ENCODE assay signal across 11 cellular contexts in the genomic region with DNA sequence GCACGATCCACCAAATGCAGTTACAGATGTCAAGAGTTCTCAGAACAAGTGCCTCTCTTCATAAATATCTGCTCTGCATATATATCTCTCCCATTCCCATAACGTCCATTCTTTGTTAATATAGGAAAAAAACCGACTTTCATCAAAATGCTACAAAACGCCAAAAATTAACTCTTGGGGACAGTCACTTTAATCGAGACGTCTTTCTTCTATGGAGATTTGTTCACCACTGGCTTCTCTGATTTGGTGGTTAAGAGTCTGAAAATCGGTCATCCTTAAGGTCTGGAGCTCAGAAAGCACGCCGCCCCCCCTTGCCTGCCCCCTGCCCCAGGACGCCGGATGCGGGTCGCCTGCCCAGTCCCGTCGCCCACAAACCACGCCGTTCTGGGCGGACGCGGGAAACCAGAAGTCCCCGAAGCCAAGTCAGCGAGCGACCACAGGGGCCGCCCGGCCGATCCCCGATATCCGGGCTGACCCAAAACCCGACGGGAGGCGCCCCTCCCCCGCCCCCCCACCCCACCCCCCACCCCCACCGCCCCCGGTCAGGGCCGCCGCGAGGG.
DNase-seq lines count a peak whose midpoint lies in the region; ATAC-seq lines count a peak whose summit lies in the region.
"Had no signal": no experiment of that assay in that cellular context is flagged by ENCODE, and none has a peak within 500 bp of the region (broad histone marks: within the 10 kb centered on the region; RNA-seq: fewer than 3 reads in every experiment).

No MANE protein-coding gene starts in this region.

- no peaks in the 10 kb centered on the region for H3K9me3 Mint-ChIP-seq in T-helper 1 cell treated with Interleukin-12 subunit alpha and Interleukin-12 subunit beta and Interleukin-4 antibody, amounts not matched to agents 30 μg/mL and 1 μg/mL, for 36 hours
- no peaks in the 10 kb centered on the region for H3K9me3 Mint-ChIP-seq in activated CD8-positive, alpha-beta T cell treated with anti-CD3 and anti-CD28 coated beads, Interleukin-2, amount 10 ng/mL, durations not matched to agents 7 days and 5 days (ENCODE audit: insufficient read depth)
- peaks cover 0 to 16% (median 3%) of the 10 kb centered on the region in 6 donors for H3K9me3 Mint-ChIP-seq in immature natural killer cell
- peaks cover 4 to 7% of the 10 kb centered on the region in 2 donors for H3K9me3 Mint-ChIP-seq in stimulated activated naive B cell treated with anti-CD40 and anti-IgM and Interleukin-4, amounts not matched to agents 10 μg/mL and 1 μg/mL and 100 μg/mL, for 72 hours

- H3K36me3 Mint-ChIP-seq in T-helper 1 cell treated with Interleukin-12 subunit alpha and Interleukin-12 subunit beta and Interleukin-4 antibody, amounts not matched to agents 30 μg/mL and 1 μg/mL, for 36 hours (ENCODE audit: low read depth), result no peaks in the 10 kb centered on the region
- peaks cover 3% of the 10 kb centered on the region for H3K36me3 Mint-ChIP-seq in activated CD8-positive, alpha-beta T cell treated with anti-CD3 and anti-CD28 coated beads, Interleukin-2, amount 10 ng/mL, durations not matched to agents 7 days and 5 days (ENCODE audit: low read depth)
- no peaks in the 10 kb centered on the region for H3K36me3 Mint-ChIP-seq in immature natural killer cell
- H3K36me3 Mint-ChIP-seq in stimulated activated naive B cell treated with anti-CD40 and anti-IgM and Interleukin-4, amounts not matched to agents 10 μg/mL and 1 μg/mL and 100 μg/mL, for 72 hours, result peaks cover 0 to 2% of the 10 kb centered on the region in 2 donors

- peaks cover 61% of the 10 kb centered on the region for H3K27me3 Mint-ChIP-seq in T-helper 1 cell treated with Interleukin-12 subunit alpha and Interleukin-12 subunit beta and Interleukin-4 antibody, amounts not matched to agents 30 μg/mL and 1 μg/mL, for 36 hours (ENCODE audit: low read depth)
- H3K27me3 Mint-ChIP-seq in activated CD8-positive, alpha-beta T cell treated with anti-CD3 and anti-CD28 coated beads, Interleukin-2, amount 10 ng/mL, durations not matched to agents 7 days and 5 days (ENCODE audit: low read depth), result peaks cover 45% of the 10 kb centered on the region
- H3K27me3 Mint-ChIP-seq in immature natural killer cell (ENCODE audit: low read depth in 3 of 3), result peaks cover 10 to 34% (median 28%) of the 10 kb centered on the region in 3 donors
- peaks cover 48 to 68% of the 10 kb centered on the region in 2 donors for H3K27me3 Mint-ChIP-seq in stimulated activated naive B cell treated with anti-CD40 and anti-IgM and Interleukin-4, amounts not matched to agents 10 μg/mL and 1 μg/mL and 100 μg/mL, for 72 hours

- POLR2A ChIA-PET in activated CD8-positive, alpha-beta T cell treated with anti-CD3 and anti-CD28 coated beads, Interleukin-2, amount 10 ng/mL, durations not matched to agents 7 days and 5 days (lab: Charles Lee), result no interaction called here

- peaks cover 4% of the 10 kb centered on the region for H3K4me1 Mint-ChIP-seq in T-helper 1 cell treated with Interleukin-12 subunit alpha and Interleukin-12 subunit beta and Interleukin-4 antibody, amounts not matched to agents 30 μg/mL and 1 μg/mL, for 36 hours (ENCODE audit: low read depth)
- H3K4me1 Mint-ChIP-seq in activated CD8-positive, alpha-beta T cell treated with anti-CD3 and anti-CD28 coated beads, Interleukin-2, amount 10 ng/mL, durations not matched to agents 7 days and 5 days (ENCODE audit: low read depth), result peaks cover 8% of the 10 kb centered on the region
- peaks cover 9 to 11% of the 10 kb centered on the region in 2 donors for H3K4me1 Mint-ChIP-seq in immature natural killer cell
- H3K4me1 Mint-ChIP-seq in stimulated activated naive B cell treated with anti-CD40 and anti-IgM and Interleukin-4, amounts not matched to agents 10 μg/mL and 1 μg/mL and 100 μg/mL, for 72 hours, result no peaks in the 10 kb centered on the region

- CTCF ChIA-PET in activated CD8-positive, alpha-beta T cell treated with anti-CD3 and anti-CD28 coated beads, Interleukin-2, amount 10 ng/mL, durations not matched to agents 7 days and 5 days (lab: Charles Lee), result no interaction called here

- DNase-seq in T-helper 1 cell (no peak), immature natural killer cell (no peak), NCI-H510A treated with DMSO at 0.1 percent for 48 hours (lab: John Stamatoyannopoulos, UW) (no peak), NCI-H1694 (lab: John Stamatoyannopoulos, UW) (no peak)
- DNase-seq in activated CD8-positive, alpha-beta T cell treated with anti-CD3 and anti-CD28 coated beads, Interleukin-2, amount 10 ng/mL, durations not matched to agents 7 days and 5 days, result no peak
- no peak for DNase-seq in stimulated activated naive B cell treated with anti-CD40 and anti-IgM and Interleukin-4, amounts not matched to agents 10 μg/mL and 1 μg/mL and 100 μg/mL, for 72 hours
- DNase-seq: stimulated activated CD4-positive, alpha-beta T cell treated with anti-CD3 and anti-CD28 coated beads, Interleukin-4, amount 100 ng/mL, for 4 hours had no signal

- no peak overlapping the region for H3K27ac Mint-ChIP-seq in T-helper 1 cell treated with Interleukin-12 subunit alpha and Interleukin-12 subunit beta and Interleukin-4 antibody, amounts not matched to agents 30 μg/mL and 1 μg/mL, for 36 hours
- no peak overlapping the region for H3K27ac Mint-ChIP-seq in activated CD8-positive, alpha-beta T cell treated with anti-CD3 and anti-CD28 coated beads, Interleukin-2, amount 10 ng/mL, durations not matched to agents 7 days and 5 days
- no peak overlapping the region for H3K27ac Mint-ChIP-seq in immature natural killer cell
- no peak overlapping the region for H3K27ac Mint-ChIP-seq in stimulated activated naive B cell treated with anti-CD40 and anti-IgM and Interleukin-4, amounts not matched to agents 10 μg/mL and 1 μg/mL and 100 μg/mL, for 72 hours
- H3K27ac Mint-ChIP-seq: dendritic cell treated with granulocyte-macrophage colony-stimulating factor and Interleukin-4, amounts not matched to agents 40 ng/mL and 50 ng/mL, for 4 days had no signal

- H3K4me3 Mint-ChIP-seq in T-helper 1 cell treated with Interleukin-12 subunit alpha and Interleukin-12 subunit beta and Interleukin-4 antibody, amounts not matched to agents 30 μg/mL and 1 μg/mL, for 36 hours, result peak overlapping the region; percentile 48
- peak overlapping the region; percentile 49 for H3K4me3 Mint-ChIP-seq in activated CD8-positive, alpha-beta T cell treated with anti-CD3 and anti-CD28 coated beads, Interleukin-2, amount 10 ng/mL, durations not matched to agents 7 days and 5 days
- H3K4me3 Mint-ChIP-seq in immature natural killer cell, result peak overlapping the region in 4 of 5 donors; percentile 10 to 73 (median 48)
- peak overlapping the region; percentile 52 to 53 for H3K4me3 Mint-ChIP-seq in stimulated activated naive B cell treated with anti-CD40 and anti-IgM and Interleukin-4, amounts not matched to agents 10 μg/mL and 1 μg/mL and 100 μg/mL, for 72 hours
- H3K4me3 Mint-ChIP-seq: dendritic cell treated with granulocyte-macrophage colony-stimulating factor and Interleukin-4, amounts not matched to agents 40 ng/mL and 50 ng/mL, for 4 days had no signal

- ATAC-seq in activated CD8-positive, alpha-beta T cell treated with anti-CD3 and anti-CD28 coated beads, Interleukin-2, amount 10 ng/mL, durations not matched to agents 7 days and 5 days, result no peak
- no peak for ATAC-seq in stimulated activated naive B cell treated with anti-CD40 and anti-IgM and Interleukin-4, amounts not matched to agents 10 μg/mL and 1 μg/mL and 100 μg/mL, for 72 hours (replicated peaks)
- ATAC-seq in HG02763 (IDR thresholded peaks at IDR 0.05; ENCODE audit: unreplicated experiment), result no peak
- ATAC-seq: activated CD4-positive, CD25-positive, alpha-beta regulatory T cell treated with anti-CD3 and anti-CD28 coated beads, Interleukin-2, amount 50 U/mL, for 24 hours had no signal
